Comparison of ENCODE assay signal across 14 cellular contexts in genomic region chr1:99227498-99227897, GRCh38. TPM values are rescaled to one million over a fixed set of nuclear protein-coding genes. Genes with fewer than 3 reads are reported as not detected.
DNase-seq lines count a peak whose midpoint lies in the region; ATAC-seq and TF ChIP-seq lines count a peak whose summit lies in the region.
"Had no signal": no experiment of that assay in that cellular context is flagged by ENCODE, and none has a peak within 500 bp of the region (broad histone marks: within the 10 kb centered on the region; RNA-seq: fewer than 3 reads in every experiment).

No MANE protein-coding gene starts in this region.

- H3K27me3 ChIP-seq in SK-N-SH (ENCODE audit: insufficient read depth) = no peaks in the 10 kb centered on the region

- no peak overlapping the region for H2AFZ ChIP-seq in SK-N-SH (ENCODE audit: low read depth)

- no peak overlapping the region; a peak in 1 of 4 replicates for H3K4me3 ChIP-seq in SK-N-SH (ENCODE audit: low read depth in 2 of 2, low read length in 1 of 2)

- no peak overlapping the region for H3K4me2 ChIP-seq in SK-N-SH

- H3F3A ChIP-seq in SK-N-SH (replicated peaks; ENCODE audit: insufficient read depth) = no peaks in the 10 kb centered on the region

- ATAC-seq in GM19351 (IDR thresholded peaks at IDR 0.05; ENCODE audit: unreplicated experiment) (peak; percentile 21), HG02885 (IDR thresholded peaks at IDR 0.05; ENCODE audit: poor library complexity, unreplicated experiment) (peak; percentile 29)

- TF ChIP-seq RAD21 in SK-N-SH (IDR thresholded peaks at IDR 0.05; ENCODE audit: low read length) = no peak

- no peak for TF ChIP-seq CTCF in SK-N-SH (IDR thresholded peaks at IDR 0.05)

- POLR2A ChIA-PET in SK-N-SH (lab: Yijun Ruan, JAX) = interaction anchor here (0.9 to 2.3 kb wide), 5 partner anchors 34 to 54 kb away, joined by 3 to 8 read pairs (median 4); partner anchors contain the start of gene PLPPR4

- H3K9me3 ChIP-seq in SK-N-SH = no peaks in the 10 kb centered on the region

- 0% methylated on average over 1 of the region's 1 CpG for WGBS in SK-N-SH (ENCODE audit: low lambda C conversion rate)

- CTCF ChIA-PET in SK-N-SH (lab: Yijun Ruan, JAX) = interaction anchor here (0.6 to 2.1 kb wide), 8 partner anchors 10 to 433 kb away, joined by 3 to 17 read pairs (median 4); partner anchors contain the start of gene PLPPR4

- H3K79me2 ChIP-seq in SK-N-SH (ENCODE audit: insufficient read depth) = no peaks in the 10 kb centered on the region

- H3K4me1 ChIP-seq in SK-N-SH (ENCODE audit: control insufficient read depth in 1 of 2, insufficient read depth in 2 of 2, low read depth in 1 of 2, low read length in 1 of 2) = peaks cover 0 to 14% of the 10 kb centered on the region in 2 experiments; a peak in 2 of 4 replicates

- H4K20me1 ChIP-seq in SK-N-SH (ENCODE audit: insufficient read depth) = no peaks in the 10 kb centered on the region

- peak in 1 of 2 experiments; percentile 21; a peak in 1 of 4 replicates for TF ChIP-seq EP300 in SK-N-SH (IDR thresholded peaks at IDR 0.05; ENCODE audit: borderline replicate concordance in 1 of 2, low read depth in 1 of 2, low read length in 1 of 2)

- no peaks in the 10 kb centered on the region; the same call in 1 of the 2 replicates for H3K9me2 ChIP-seq in SK-N-SH

- H3K36me3 ChIP-seq in SK-N-SH (replicated peaks in 1 of 2; ENCODE audit: control insufficient read depth in 1 of 2, insufficient read depth in 2 of 2, low read length in 1 of 2) = no peaks in the 10 kb centered on the region

- H3K27ac ChIP-seq in SK-N-SH (ENCODE audit: low read depth in 2 of 2, low read length in 1 of 2) = peak overlapping the region in 1 of 2 experiments; percentile 92; a peak in 2 of 4 replicates
- H3K27ac ChIP-seq: RWPE1 had no signal

- DNase-seq in SK-N-SH = peak; percentile 19
- peak; percentile 11 for DNase-seq in retina
- no peak for DNase-seq in stimulated activated CD4-positive, alpha-beta T cell treated with anti-CD3 and anti-CD28 coated beads, Interleukin-12 subunit alpha, Interleukin-12 subunit beta, amount 100 ng/mL, for 4 hours
- no peak for DNase-seq in SW480 (ENCODE audit: low spot score)
- no peak for DNase-seq in activated CD8-positive, alpha-beta memory T cell treated with anti-CD3 and anti-CD28 coated beads, Interleukin-2, amount 50 U/mL, for 4 hours
- DNase-seq: CD4-positive, CD25-positive, alpha-beta regulatory T cell; Karpas-422; NCI-H146; NCI-H2081; NCI-H510A treated with DMSO at 0.1 percent for 48 hours; SW 1271 had no signal

- H3K9ac ChIP-seq in SK-N-SH = no peak overlapping the region

TF ChIP-seq in SK-N-SH, 30 proteins besides CTCF, POLR2A, EP300 and RAD21:
- TF ChIP-seq TEAD4 (IDR thresholded peaks at IDR 0.05; ENCODE audit: borderline replicate concordance, insufficient read depth) = no peak
- TF ChIP-seq NFIC (IDR thresholded peaks at IDR 0.05; ENCODE audit: borderline replicate concordance) = no peak
- peak; percentile 46 for TF ChIP-seq GATA2 (CRISPR knock-in tag; IDR thresholded peaks at IDR 0.05)
- TF ChIP-seq TAF1 (IDR thresholded peaks at IDR 0.05; ENCODE audit: borderline replicate concordance, low read depth, low read length) = no peak
- TF ChIP-seq CHD2 (IDR thresholded peaks at IDR 0.05; ENCODE audit: low read length, partially characterized antibody) = peak; percentile 18
- no peak for TF ChIP-seq NRF1 (IDR thresholded peaks at IDR 0.05; ENCODE audit: low read depth, low read length)
- TF ChIP-seq POLR2AphosphoS5 (IDR thresholded peaks at IDR 0.05; ENCODE audit: low read depth, low read length) = no peak

RNA-seq across cellular contexts. Expression of gene PLPPR4, which starts 36.8 kb away (rescaled TPM):
- 0.61 and 2.1 TPM in 2 replicates for polyA plus RNA-seq in SK-N-SH (2012; rRNA removed)
- polyA plus RNA-seq in SK-N-SH (2012; cell fraction: cytosol; rRNA removed) = 2.0 and 4.0 TPM in 2 replicates
- 2.9 and 3.6 TPM in 2 replicates for polyA plus RNA-seq in SK-N-SH (2012; cell fraction: nucleus; rRNA removed)
- polyA plus RNA-seq: CD4-positive, CD25-positive, alpha-beta regulatory T cell had no signal

Comparison
In these comparisons a context has a peak if more than half of its experiments do, and no peak if none do; other contexts are left out.
1. DNase-seq: peak in SK-N-SH (single experiment) and retina (single experiment); none in stimulated activated CD4-positive, alpha-beta T cell treated with anti-CD3 and anti-CD28 coated beads, Interleukin-12 subunit alpha, Interleukin-12 subunit beta, amount 100 ng/mL, for 4 hours (single experiment), SW480 (single experiment) and activated CD8-positive, alpha-beta memory T cell treated with anti-CD3 and anti-CD28 coated beads, Interleukin-2, amount 50 U/mL, for 4 hours (single experiment).